Comparison of ENCODE assay signal across 14 cellular contexts in the genomic region with DNA sequence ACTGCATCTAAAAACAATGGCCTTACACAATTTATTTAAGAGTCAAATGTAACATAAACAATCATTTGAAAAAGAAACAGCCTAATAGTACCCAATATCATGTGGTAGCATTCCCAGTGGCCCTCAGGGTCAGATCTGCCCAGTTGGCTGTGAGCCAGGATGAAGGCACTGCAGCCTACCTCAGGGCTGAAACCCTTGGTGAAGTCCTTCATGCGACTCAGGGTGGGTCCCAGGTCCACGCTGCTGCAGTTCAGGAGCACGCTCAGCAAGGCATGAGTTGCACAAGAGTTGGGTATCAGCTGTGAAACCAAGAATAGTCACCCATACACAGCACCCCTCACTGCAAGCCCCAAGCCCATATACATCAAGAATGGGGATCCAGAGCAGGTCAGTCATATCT. TPM values are rescaled to one million over a fixed set of nuclear protein-coding genes. Genes with fewer than 3 reads are reported as not detected.
DNase-seq lines count a peak whose midpoint lies in the region; ATAC-seq, FAIRE-seq and TF ChIP-seq lines count a peak whose summit lies in the region.
"Had no signal": no experiment of that assay in that cellular context is flagged by ENCODE, and none has a peak within 500 bp of the region (broad histone marks: within the 10 kb centered on the region; RNA-seq: fewer than 3 reads in every experiment).

No MANE protein-coding gene starts in this region.

- no peak overlapping the region for H3K9ac ChIP-seq in IMR-90 (ENCODE audit: low read depth, low read length)
- H3K9ac ChIP-seq in GM12878 (ENCODE audit: control insufficient read depth, insufficient read depth, low read length), result no peak overlapping the region

- peaks cover 75% of the 10 kb centered on the region for H3K36me3 Mint-ChIP-seq in CD4-positive, alpha-beta T cell (ENCODE audit: low read depth)
- peaks cover 7% of the 10 kb centered on the region for H3K36me3 Mint-ChIP-seq in natural killer cell treated with Interleukin-12 subunit alpha and Interleukin-12 subunit beta and Interleukin-15 and Interleukin-18, amount 100 ng/mL, for 72 hours

- H3K4me1 ChIP-seq in IMR-90 (ENCODE audit: control insufficient read depth, insufficient read depth, low read length) (peaks cover 18% of the 10 kb centered on the region), GM12878 (ENCODE audit: control insufficient read depth, insufficient read depth, low read length) (peaks cover 16% of the 10 kb centered on the region), ascending aorta (peaks cover 15 to 27% of the 10 kb centered on the region in 2 donors)

- no peak for FAIRE-seq in GM12878 (lab: Jason Lieb, UNC)
- FAIRE-seq: endometrium had no signal

- H3K4me2 ChIP-seq in IMR-90 (ENCODE audit: low read depth, low read length), result no peak overlapping the region
- H3K4me2 ChIP-seq in GM12878 (ENCODE audit: control insufficient read depth, insufficient read depth), result peak overlapping the region; percentile 28; the same call in 1 of the 2 replicates

- dilution Hi-C loops in IMR-90 (cut with HindIII; ENCODE audit: low sequenced_read_pairs, unreplicated experiment), result no loop called here

- no peaks in the 10 kb centered on the region for H3K27me3 Mint-ChIP-seq in CD4-positive, alpha-beta T cell
- no peaks in the 10 kb centered on the region for H3K27me3 Mint-ChIP-seq in natural killer cell treated with Interleukin-12 subunit alpha and Interleukin-12 subunit beta and Interleukin-15 and Interleukin-18, amount 100 ng/mL, for 72 hours

- no peak overlapping the region for H3K18ac ChIP-seq in IMR-90 (ENCODE audit: low read depth, low read length)

- H3K4ac ChIP-seq in IMR-90 (ENCODE audit: low read depth, low read length), result no peak overlapping the region

- TF ChIP-seq EP300 in GM12878 (IDR thresholded peaks at IDR 0.05; ENCODE audit: borderline replicate concordance in 1 of 2, control insufficient read depth in 1 of 2, low read depth in 2 of 2, low read length in 2 of 2), result no peak

- no peak overlapping the region for H2BK15ac ChIP-seq in IMR-90 (ENCODE audit: low read depth, low read length)

- ATAC-seq in CD4-positive, alpha-beta T cell (ENCODE audit: poor library complexity), result no peak
- no peak for ATAC-seq in IMR-90 (ENCODE audit: low read depth)
- ATAC-seq in GM12878, result no peak
- ATAC-seq in natural killer cell treated with Interleukin-12 subunit alpha and Interleukin-12 subunit beta and Interleukin-15 and Interleukin-18, amount 100 ng/mL, for 72 hours, result no peak
- ATAC-seq: body of pancreas had no signal

- peak overlapping the region; percentile 97 for H3K4me3 Mint-ChIP-seq in CD4-positive, alpha-beta T cell
- peak overlapping the region; percentile 95 for H3K4me3 Mint-ChIP-seq in natural killer cell treated with Interleukin-12 subunit alpha and Interleukin-12 subunit beta and Interleukin-15 and Interleukin-18, amount 100 ng/mL, for 72 hours

- SMC1A ChIA-PET in GM12878 (lab: Charles Lee; ENCODE audit: uncharacterized antibody, unreplicated experiment), result no interaction called here

- 0 out of 2 replicates have a peak, but pooled peaks cover 9% of the 10 kb centered on the region for H3K9me1 ChIP-seq in IMR-90 (ENCODE audit: insufficient read depth, low read length)

- peaks cover 33 to 57% of the 10 kb centered on the region in 2 experiments for H3K79me1 ChIP-seq in IMR-90 (ENCODE audit: low read depth in 1 of 2, low read length in 2 of 2)

- peaks cover 27% of the 10 kb centered on the region for H3K79me2 ChIP-seq in GM12878 (ENCODE audit: control insufficient read depth, insufficient read depth, low read length)

- CTCF ChIA-PET in CD4-positive, alpha-beta T cell (lab: Charles Lee), result no interaction called here
- CTCF ChIA-PET in IMR-90 (lab: Yijun Ruan, JAX), result no interaction called here
- CTCF ChIA-PET in GM12878 (lab: Yijun Ruan, JAX), result interaction anchor here (1.2 kb wide), 1 partner anchor 21 kb away, joined by 4 read pairs; no protein-coding TSS in a partner anchor

- no peak overlapping the region for H2BK5ac ChIP-seq in IMR-90 (ENCODE audit: low read depth, low read length, poor library complexity, severe bottlenecking)

- no peak for TF ChIP-seq POLR2A in IMR-90 (IDR thresholded peaks at IDR 0.05; ENCODE audit: low read depth, low read length)
- no peak for TF ChIP-seq POLR2A in GM12878 (IDR thresholded peaks at IDR 0.05; ENCODE audit: low read depth, low read length)

- H3K27me3 ChIP-seq in CD4-positive, alpha-beta T cell (ENCODE audit: control insufficient read depth, insufficient read depth, low read length), result no peaks in the 10 kb centered on the region
- no peaks in the 10 kb centered on the region for H3K27me3 ChIP-seq in IMR-90 (ENCODE audit: control insufficient read depth, insufficient read depth, low read length)
- no peaks in the 10 kb centered on the region for H3K27me3 ChIP-seq in GM12878 (replicated peaks in 1 of 2; ENCODE audit: control insufficient read depth in 2 of 2, insufficient read depth in 2 of 2, low read length in 1 of 2)
- no peaks in the 10 kb centered on the region for H3K27me3 ChIP-seq in ascending aorta
- H3K27me3 ChIP-seq: body of pancreas had no signal

- RAD21 ChIA-PET in GM12878 (lab: Charles Lee; ENCODE audit: unreplicated experiment), result no interaction called here

- intact Hi-C loops in CD4-positive, alpha-beta T cell (cut with DNase I, micrococcal nuclease), result loop anchor here in 1 of 2 experiments (2.0 to 5.0 kb wide), 5 partner anchors 117 to 410 kb away; a partner anchor contains a TSS
- intact Hi-C loops in IMR-90 (cut with micrococcal nuclease), result no loop called here
- intact Hi-C loops in GM12878 (cut with micrococcal nuclease; ENCODE audit: unreplicated experiment), result no loop called here
- intact Hi-C loops in ascending aorta (cut with DNase I), result loop anchor here (5.0 to 10.0 kb wide), 2 partner anchors 130 to 173 kb away; a partner anchor contains a TSS

- no peak overlapping the region for H4K91ac ChIP-seq in IMR-90 (ENCODE audit: insufficient read depth, low read depth, low read length)

- no peak overlapping the region for H2BK120ac ChIP-seq in IMR-90 (ENCODE audit: low read depth, low read length)

- no peaks in the 10 kb centered on the region for H3K9me3 ChIP-seq in CD4-positive, alpha-beta T cell (ENCODE audit: control insufficient read depth, low read length)
- H3K9me3 ChIP-seq in IMR-90 (ENCODE audit: control insufficient read depth, insufficient read depth, low read length), result no peaks in the 10 kb centered on the region
- no peaks in the 10 kb centered on the region for H3K9me3 ChIP-seq in GM12878 (replicated peaks; ENCODE audit: control insufficient read depth, insufficient read depth, low read length)
- no peaks in the 10 kb centered on the region for H3K9me3 ChIP-seq in ascending aorta
- H3K9me3 ChIP-seq: body of pancreas had no signal

- BruUV-seq in IMR-90 (replicated peaks; lab: Mats Ljungman, UMichigan) (no TSS peak), GM12878 (replicated peaks; lab: Mats Ljungman, UMichigan) (no TSS peak)

- no peak for TF ChIP-seq CTCF in CD4-positive, alpha-beta T cell (IDR thresholded peaks at IDR 0.05)
- no peak for TF ChIP-seq CTCF in IMR-90 (conservative IDR thresholded peaks at IDR 0.05; ENCODE audit: low read depth, low read length)
- no peak for TF ChIP-seq CTCF in GM12878 (IDR thresholded peaks at IDR 0.05 in 2 of 3, conservative IDR thresholded peaks at IDR 0.05 in 1 of 3; ENCODE audit: control insufficient read depth in 2 of 3, extremely low read depth in 1 of 3, insufficient read depth in 1 of 3, low read depth in 3 of 3, low read length in 3 of 3)
- no peak for TF ChIP-seq CTCF in ascending aorta (IDR thresholded peaks at IDR 0.05)

- DNase-seq in CD4-positive, alpha-beta T cell, result no peak
- DNase-seq in IMR-90 (no peak), GM12878 (ENCODE audit: low read depth, low spot score) (no peak), ascending aorta (ENCODE audit: low spot score in 2 of 2) (no peak), NCI-H345 (lab: John Stamatoyannopoulos, UW) (no peak), HuH-7 (ENCODE audit: low spot score) (no peak)
- peak; percentile 31 for DNase-seq in natural killer cell treated with Interleukin-12 subunit alpha and Interleukin-12 subunit beta and Interleukin-15 and Interleukin-18, amount 100 ng/mL, for 72 hours (ENCODE audit: low spot score)
- DNase-seq: activated CD8-positive, alpha-beta memory T cell treated with anti-CD3 and anti-CD28 coated beads for 24 hours; mesendoderm; NCI-H226; OCI-M1 had no signal

- H3K23ac ChIP-seq in IMR-90 (ENCODE audit: low read depth, low read length), result no peak overlapping the region

- H2AK5ac ChIP-seq in IMR-90 (ENCODE audit: low read depth, low read length), result no peak overlapping the region

- no peak overlapping the region for H2AFZ ChIP-seq in IMR-90 (replicated peaks; ENCODE audit: low read length, poor library complexity)
- no peak overlapping the region for H2AFZ ChIP-seq in GM12878 (ENCODE audit: control insufficient read depth, low read depth, low read length)

- WGBS in IMR-90 (ENCODE audit: extremely low coverage in 2 of 2, insufficient read length in 1 of 2), 2 experiments, result no CpG with 5 or more reads among the region's 3 CpGs
- WGBS in GM12878 (ENCODE audit: insufficient coverage, insufficient replicate concordance, low lambda C conversion rate, missing lambda C conversion rate), result 96% methylated on average over 3 of the region's 3 CpGs

- H2BK20ac ChIP-seq in IMR-90 (ENCODE audit: low read depth, low read length), result no peak overlapping the region

- H3K27ac Mint-ChIP-seq in CD4-positive, alpha-beta T cell, result peak overlapping the region; percentile 97
- peak overlapping the region; percentile 83 to 92 for H3K27ac Mint-ChIP-seq in natural killer cell treated with Interleukin-12 subunit alpha and Interleukin-12 subunit beta and Interleukin-15 and Interleukin-18, amount 100 ng/mL, for 72 hours

- H3K36me3 ChIP-seq in IMR-90 (ENCODE audit: control insufficient read depth, insufficient read depth, low read length), result peaks cover 52% of the 10 kb centered on the region
- peaks cover 16 to 26% of the 10 kb centered on the region in 2 experiments for H3K36me3 ChIP-seq in GM12878 (ENCODE audit: control insufficient read depth in 2 of 2, insufficient read depth in 2 of 2, low read length in 1 of 2)
- peaks cover 50 to 51% of the 10 kb centered on the region in 2 donors for H3K36me3 ChIP-seq in ascending aorta

- H4K5ac ChIP-seq in IMR-90 (ENCODE audit: low read depth, low read length), result no peak overlapping the region

- in situ Hi-C loops in IMR-90 (cut with MboI; ENCODE audit: low sequenced_read_pairs) (no loop called here), GM12878 (cut with MboI) (no loop called here)

- 0 out of 2 replicates have a peak, but pooled peaks cover 2% of the 10 kb centered on the region for H4K20me1 ChIP-seq in IMR-90 (ENCODE audit: insufficient read depth, low read length)
- no peaks in the 10 kb centered on the region for H4K20me1 ChIP-seq in GM12878 (ENCODE audit: control insufficient read depth, insufficient read depth)

- no peak overlapping the region for H4K8ac ChIP-seq in IMR-90 (ENCODE audit: low read depth in 2 of 2, low read length in 2 of 2)

- H3K4me1 Mint-ChIP-seq in CD4-positive, alpha-beta T cell (ENCODE audit: low read depth), result peaks cover 37% of the 10 kb centered on the region
- H3K4me1 Mint-ChIP-seq in natural killer cell treated with Interleukin-12 subunit alpha and Interleukin-12 subunit beta and Interleukin-15 and Interleukin-18, amount 100 ng/mL, for 72 hours (ENCODE audit: low read depth in 2 of 2), result peaks cover 32 to 37% of the 10 kb centered on the region in 2 donors

- H2AK9ac ChIP-seq in IMR-90 (replicated peaks; ENCODE audit: low read depth, low read length, poor library complexity), result peak overlapping the region; percentile 25

- H3K27ac ChIP-seq in CD4-positive, alpha-beta T cell (ENCODE audit: low read depth, low read length), result no peak overlapping the region
- H3K27ac ChIP-seq in IMR-90 (ENCODE audit: insufficient read depth, low read length) (no peak overlapping the region), GM12878 (ENCODE audit: control insufficient read depth, insufficient read depth) (no peak overlapping the region), ascending aorta (no peak overlapping the region)
- H3K27ac ChIP-seq: body of pancreas had no signal

- POLR2A ChIA-PET in CD4-positive, alpha-beta T cell (lab: Charles Lee), result no interaction called here
- POLR2A ChIA-PET in IMR-90 (lab: Charles Lee; ENCODE audit: unreplicated experiment) (no interaction called here), GM12878 (lab: Charles Lee) (no interaction called here)

- TF ChIP-seq RAD21 in IMR-90 (IDR thresholded peaks at IDR 0.05; ENCODE audit: low read length) (no peak), GM12878 (IDR thresholded peaks at IDR 0.05; ENCODE audit: insufficient read depth, low read depth, low read length) (no peak)

- no peak overlapping the region for H3K56ac ChIP-seq in IMR-90 (ENCODE audit: extremely low read depth, insufficient read depth, low read length)

- H3K9me3 Mint-ChIP-seq in CD4-positive, alpha-beta T cell, result no peaks in the 10 kb centered on the region
- no peaks in the 10 kb centered on the region for H3K9me3 Mint-ChIP-seq in natural killer cell treated with Interleukin-12 subunit alpha and Interleukin-12 subunit beta and Interleukin-15 and Interleukin-18, amount 100 ng/mL, for 72 hours

- H3K14ac ChIP-seq in IMR-90 (replicated peaks; ENCODE audit: low read depth, low read length), result no peak overlapping the region

- H3K4me3 ChIP-seq in IMR-90 (ENCODE audit: insufficient read depth, low read depth, low read length) (no peak overlapping the region), GM12878 (no peak overlapping the region), ascending aorta (no peak overlapping the region)
- H3K4me3 ChIP-seq: body of pancreas had no signal

RNA-seq across cellular contexts. Expression of a gene that starts 2.0 kb away (rescaled TPM):
- total RNA-seq in CD4-positive, alpha-beta T cell, result 100 to 1,000 TPM; 149 to 157 TPM
- 35.0 and 36.4 TPM in 2 replicates for total RNA-seq in IMR-90 (2012; rRNA removed)
- polyA plus RNA-seq in IMR-90 (2012; rRNA removed), result 48.6 and 55.2 TPM in 2 replicates
- 38.5 and 49.0 TPM in 2 replicates for polyA plus RNA-seq in IMR-90 (2012; cell fraction: cytosol; rRNA removed)
- polyA plus RNA-seq in IMR-90 (2012; cell fraction: nucleus; rRNA removed; ENCODE audit: low replicate concordance), result 163 and 234 TPM in 2 replicates
- 45.9 and 52.4 TPM in 2 replicates for total RNA-seq in GM12878 (2013; cell fraction: nucleolus; rRNA removed)
- total RNA-seq in GM12878 (2014; rRNA removed), result 75.0 and 84.7 TPM in 2 replicates
- total RNA-seq in GM12878 (2014; rRNA removed; fragmentation: Illumina TruSeq; extraction: Trizol), result 34.3 and 36.4 TPM in 2 replicates
- total RNA-seq in GM12878 (2021), result 81.9 and 90.4 TPM in 2 replicates
- polyA plus RNA-seq in GM12878 (2011; ENCODE audit: low read depth), result 37.8 TPM
- 49.5 and 63.7 TPM in 2 replicates for polyA plus RNA-seq in GM12878 (2011; rRNA removed)
- 64.7 and 74.1 TPM in 2 replicates for polyA plus RNA-seq in GM12878 (2011; cell fraction: cytosol; rRNA removed)
- 281 and 297 TPM in 2 replicates for polyA plus RNA-seq in GM12878 (2011; cell fraction: nucleus; rRNA removed)
- 49.3 and 70.7 TPM in 2 replicates for polyA plus RNA-seq in GM12878 (2012)
- 16.7 and 39.2 TPM in 2 replicates for polyA plus RNA-seq in GM12878 (2014; fragmentation: Illumina TruSeq; extraction: Trizol)
- polyA plus RNA-seq in GM12878 (2014; fragmentation: Nextera tagmentation; extraction: Ambion mirVana), result 10 to 100 TPM in 1 of 2 experiments, 1 to 10 TPM in 1; 4.4 to 10.3 TPM
- polyA plus RNA-seq in GM12878 (2014; rRNA removed), result 63.6 and 70.2 TPM in 2 replicates
- 10 to 100 TPM; 28.4 to 29.7 TPM for polyA plus RNA-seq in GM12878 (2016; fragmentation: Nextera tagmentation; extraction: Ambion mirVana)
- polyA minus RNA-seq in GM12878 (2011; rRNA and poly(A)+ RNA removed), result 50.7 and 62.3 TPM in 2 replicates
- polyA minus RNA-seq in GM12878 (2011; cell fraction: cytosol; rRNA and poly(A)+ RNA removed), result 21.0 and 24.1 TPM in 2 replicates
- polyA minus RNA-seq in GM12878 (2011; cell fraction: nucleus; rRNA and poly(A)+ RNA removed), result 50.4 and 70.7 TPM in 2 replicates
- 100 to 1,000 TPM in 1 of 2 donors, 10 to 100 TPM in 1; 96.1 to 131 TPM for total RNA-seq in natural killer cell treated with Interleukin-12 subunit alpha and Interleukin-12 subunit beta and Interleukin-15 and Interleukin-18, amount 100 ng/mL, for 72 hours
- total RNA-seq in ascending aorta, result 90.7 TPM

RNA-seq across cellular contexts. Expression of a gene that starts 2.7 kb away (rescaled TPM):
- 10 to 100 TPM; 13.3 to 13.8 TPM for total RNA-seq in CD4-positive, alpha-beta T cell
- total RNA-seq in IMR-90 (2012; rRNA removed) (2.5 and 2.9 TPM in 2 replicates), GM12878 (2014; rRNA removed) (7.7 and 7.8 TPM in 2 replicates), GM12878 (2014; rRNA removed; fragmentation: Illumina TruSeq; extraction: Trizol) (7.7 and 8.0 TPM in 2 replicates), GM12878 (2021) (7.0 and 7.6 TPM in 2 replicates), ascending aorta (not detected)
- polyA plus RNA-seq in IMR-90 (2012; rRNA removed) (2.1 and 2.8 TPM in 2 replicates), GM12878 (2011; rRNA removed) (11.1 and 14.7 TPM in 2 replicates), GM12878 (2014; fragmentation: Illumina TruSeq; extraction: Trizol) (7.5 and 8.3 TPM in 2 replicates), GM12878 (2014; fragmentation: Nextera tagmentation; extraction: Ambion mirVana) (1 to 10 TPM; 1.3 to 3.4 TPM), GM12878 (2014; rRNA removed) (6.5 and 11.1 TPM in 2 replicates), GM12878 (2016; fragmentation: Nextera tagmentation; extraction: Ambion mirVana) (10 to 100 TPM in 1 of 2 experiments, 1 to 10 TPM in 1; 9.8 to 12.8 TPM)
- 0.81 and 1.0 TPM in 2 replicates for polyA plus RNA-seq in IMR-90 (2012; cell fraction: cytosol; rRNA removed)
- 2.0 and 8.4 TPM in 2 replicates for polyA plus RNA-seq in IMR-90 (2012; cell fraction: nucleus; rRNA removed; ENCODE audit: low replicate concordance)
- 10.5 and 11.4 TPM in 2 replicates for total RNA-seq in GM12878 (2013; cell fraction: nucleolus; rRNA removed)
- polyA plus RNA-seq in GM12878 (2011; ENCODE audit: low read depth), result 2.1 TPM
- polyA plus RNA-seq in GM12878 (2011; cell fraction: cytosol; rRNA removed), result 6.8 and 7.5 TPM in 2 replicates
- 17.2 and 18.8 TPM in 2 replicates for polyA plus RNA-seq in GM12878 (2011; cell fraction: nucleus; rRNA removed)
- polyA plus RNA-seq in GM12878 (2012), result 4.4 and 6.0 TPM in 2 replicates
- polyA minus RNA-seq in GM12878 (2011; rRNA and poly(A)+ RNA removed), result 7.3 and 9.6 TPM in 2 replicates
- polyA minus RNA-seq in GM12878 (2011; cell fraction: cytosol; rRNA and poly(A)+ RNA removed), result 2.8 and 3.9 TPM in 2 replicates
- polyA minus RNA-seq in GM12878 (2011; cell fraction: nucleus; rRNA and poly(A)+ RNA removed), result 4.8 and 7.3 TPM in 2 replicates
- 10 to 100 TPM in 1 of 2 donors, 1 to 10 TPM in 1; 3.8 to 11.8 TPM for total RNA-seq in natural killer cell treated with Interleukin-12 subunit alpha and Interleukin-12 subunit beta and Interleukin-15 and Interleukin-18, amount 100 ng/mL, for 72 hours

RNA-seq across cellular contexts. Expression of a gene that starts 37.1 kb away (rescaled TPM):
- total RNA-seq in CD4-positive, alpha-beta T cell, result under 1 TPM; 0.34 to 0.69 TPM
- not detected in 2 replicates for total RNA-seq in IMR-90 (2012; rRNA removed)
- polyA plus RNA-seq in IMR-90 (2012; rRNA removed), result 0.04 and 0.07 TPM in 2 replicates
- 0.01 and 0.07 TPM in 2 replicates for polyA plus RNA-seq in IMR-90 (2012; cell fraction: cytosol; rRNA removed)
- 0.01 and 0.03 TPM in 2 replicates for polyA plus RNA-seq in IMR-90 (2012; cell fraction: nucleus; rRNA removed; ENCODE audit: low replicate concordance)
- 0.15 TPM in 1 of 2 replicates, not detected in the other for total RNA-seq in GM12878 (2013; cell fraction: nucleolus; rRNA removed)
- total RNA-seq in GM12878 (2014; rRNA removed), result 0.05 TPM in 1 of 2 replicates, not detected in the other
- not detected in 2 replicates for total RNA-seq in GM12878 (2014; rRNA removed; fragmentation: Illumina TruSeq; extraction: Trizol)
- 0.27 TPM in 1 of 2 replicates, not detected in the other for total RNA-seq in GM12878 (2021)
- not detected for polyA plus RNA-seq in GM12878 (2011; ENCODE audit: low read depth)
- not detected in 2 replicates for polyA plus RNA-seq in GM12878 (2011; rRNA removed)
- polyA plus RNA-seq in GM12878 (2011; cell fraction: cytosol; rRNA removed), result not detected in 2 replicates
- not detected in 2 replicates for polyA plus RNA-seq in GM12878 (2011; cell fraction: nucleus; rRNA removed)
- polyA plus RNA-seq in GM12878 (2012), result not detected in 2 replicates
- polyA plus RNA-seq in GM12878 (2014; fragmentation: Illumina TruSeq; extraction: Trizol), result 0.03 TPM in 1 of 2 replicates, not detected in the other
- not detected for polyA plus RNA-seq in GM12878 (2014; fragmentation: Nextera tagmentation; extraction: Ambion mirVana)
- polyA plus RNA-seq in GM12878 (2014; rRNA removed), result 0.04 TPM in 1 of 2 replicates, not detected in the other
- polyA plus RNA-seq in GM12878 (2016; fragmentation: Nextera tagmentation; extraction: Ambion mirVana), result not detected
- not detected in 2 replicates for polyA minus RNA-seq in GM12878 (2011; rRNA and poly(A)+ RNA removed)
- not detected in 2 replicates for polyA minus RNA-seq in GM12878 (2011; cell fraction: cytosol; rRNA and poly(A)+ RNA removed)
- not detected in 2 replicates for polyA minus RNA-seq in GM12878 (2011; cell fraction: nucleus; rRNA and poly(A)+ RNA removed)
- total RNA-seq in natural killer cell treated with Interleukin-12 subunit alpha and Interleukin-12 subunit beta and Interleukin-15 and Interleukin-18, amount 100 ng/mL, for 72 hours, result under 1 TPM in 1 of 2 donors, not detected in 1; 0.08 TPM
- 163 TPM for total RNA-seq in ascending aorta

RNA-seq across cellular contexts. Expression of a gene that starts 46.1 kb away (rescaled TPM):
- total RNA-seq in CD4-positive, alpha-beta T cell, result 1 to 10 TPM; 5.3 to 6.6 TPM
- 1.1 and 1.3 TPM in 2 replicates for total RNA-seq in IMR-90 (2012; rRNA removed)
- polyA plus RNA-seq in IMR-90 (2012; rRNA removed), result 4.0 and 4.6 TPM in 2 replicates
- polyA plus RNA-seq in IMR-90 (2012; cell fraction: cytosol; rRNA removed), result 1.8 and 2.3 TPM in 2 replicates
- 3.4 and 6.2 TPM in 2 replicates for polyA plus RNA-seq in IMR-90 (2012; cell fraction: nucleus; rRNA removed; ENCODE audit: low replicate concordance)
- not detected in 2 replicates for total RNA-seq in GM12878 (2013; cell fraction: nucleolus; rRNA removed)
- 0.60 and 0.96 TPM in 2 replicates for total RNA-seq in GM12878 (2014; rRNA removed)
- 0.46 TPM in 1 of 2 replicates, not detected in the other for total RNA-seq in GM12878 (2014; rRNA removed; fragmentation: Illumina TruSeq; extraction: Trizol)
- 0.41 TPM in 1 of 2 replicates, not detected in the other for total RNA-seq in GM12878 (2021)
- not detected for polyA plus RNA-seq in GM12878 (2011; ENCODE audit: low read depth)
- polyA plus RNA-seq in GM12878 (2011; rRNA removed), result 1.3 and 1.8 TPM in 2 replicates
- polyA plus RNA-seq in GM12878 (2011; cell fraction: cytosol; rRNA removed), result 1.1 and 1.4 TPM in 2 replicates
- 4.0 and 5.2 TPM in 2 replicates for polyA plus RNA-seq in GM12878 (2011; cell fraction: nucleus; rRNA removed)
- polyA plus RNA-seq in GM12878 (2012), result 2.0 and 2.3 TPM in 2 replicates
- polyA plus RNA-seq in GM12878 (2014; fragmentation: Illumina TruSeq; extraction: Trizol), result 0.35 and 0.46 TPM in 2 replicates
- under 1 TPM in 1 of 2 experiments, not detected in 1; 0.13 TPM for polyA plus RNA-seq in GM12878 (2014; fragmentation: Nextera tagmentation; extraction: Ambion mirVana)
- 0.77 and 0.85 TPM in 2 replicates for polyA plus RNA-seq in GM12878 (2014; rRNA removed)
- polyA plus RNA-seq in GM12878 (2016; fragmentation: Nextera tagmentation; extraction: Ambion mirVana), result under 1 TPM; 0.40 to 0.66 TPM
- polyA minus RNA-seq in GM12878 (2011; rRNA and poly(A)+ RNA removed), result 0.46 and 0.59 TPM in 2 replicates
- not detected in 2 replicates for polyA minus RNA-seq in GM12878 (2011; cell fraction: cytosol; rRNA and poly(A)+ RNA removed)
- polyA minus RNA-seq in GM12878 (2011; cell fraction: nucleus; rRNA and poly(A)+ RNA removed), result 3.3 TPM in 1 of 2 replicates, not detected in the other
- total RNA-seq in natural killer cell treated with Interleukin-12 subunit alpha and Interleukin-12 subunit beta and Interleukin-15 and Interleukin-18, amount 100 ng/mL, for 72 hours, result not detected
- 68.6 TPM for total RNA-seq in ascending aorta
- total RNA-seq: pulmonary artery endothelial cell had no signal

RNA-seq across cellular contexts. Expression of a gene that starts 47.6 kb away (rescaled TPM):
- total RNA-seq in CD4-positive, alpha-beta T cell, result 100 to 1,000 TPM; 160 to 163 TPM
- total RNA-seq in IMR-90 (2012; rRNA removed) (34.2 and 36.9 TPM in 2 replicates), GM12878 (2014; rRNA removed) (36.3 and 36.5 TPM in 2 replicates), GM12878 (2014; rRNA removed; fragmentation: Illumina TruSeq; extraction: Trizol) (16.1 and 16.6 TPM in 2 replicates), GM12878 (2021) (42.5 and 52.5 TPM in 2 replicates), ascending aorta (58.3 TPM)
- polyA plus RNA-seq in IMR-90 (2012; rRNA removed) (86.0 and 92.2 TPM in 2 replicates), GM12878 (2011; rRNA removed) (26.9 and 39.0 TPM in 2 replicates), GM12878 (2014; fragmentation: Illumina TruSeq; extraction: Trizol) (19.2 and 25.0 TPM in 2 replicates), GM12878 (2014; fragmentation: Nextera tagmentation; extraction: Ambion mirVana) (1 to 10 TPM in 1 of 2 experiments, under 1 TPM in 1; 0.76 to 1.5 TPM), GM12878 (2014; rRNA removed) (45.3 and 48.9 TPM in 2 replicates), GM12878 (2016; fragmentation: Nextera tagmentation; extraction: Ambion mirVana) (10 to 100 TPM; 23.7 to 24.2 TPM)
- polyA plus RNA-seq in IMR-90 (2012; cell fraction: cytosol; rRNA removed), result 37.7 and 53.7 TPM in 2 replicates
- 524 and 765 TPM in 2 replicates for polyA plus RNA-seq in IMR-90 (2012; cell fraction: nucleus; rRNA removed; ENCODE audit: low replicate concordance)
- 170 and 189 TPM in 2 replicates for total RNA-seq in GM12878 (2013; cell fraction: nucleolus; rRNA removed)
- 16.4 TPM for polyA plus RNA-seq in GM12878 (2011; ENCODE audit: low read depth)
- polyA plus RNA-seq in GM12878 (2011; cell fraction: cytosol; rRNA removed), result 37.5 and 47.9 TPM in 2 replicates
- 404 and 409 TPM in 2 replicates for polyA plus RNA-seq in GM12878 (2011; cell fraction: nucleus; rRNA removed)
- polyA plus RNA-seq in GM12878 (2012), result 32.7 and 32.8 TPM in 2 replicates
- 39.2 and 53.1 TPM in 2 replicates for polyA minus RNA-seq in GM12878 (2011; rRNA and poly(A)+ RNA removed)
- 20.0 and 23.0 TPM in 2 replicates for polyA minus RNA-seq in GM12878 (2011; cell fraction: cytosol; rRNA and poly(A)+ RNA removed)
- 51.7 and 84.7 TPM in 2 replicates for polyA minus RNA-seq in GM12878 (2011; cell fraction: nucleus; rRNA and poly(A)+ RNA removed)
- 100 to 1,000 TPM in 1 of 2 donors, 10 to 100 TPM in 1; 72.5 to 116 TPM for total RNA-seq in natural killer cell treated with Interleukin-12 subunit alpha and Interleukin-12 subunit beta and Interleukin-15 and Interleukin-18, amount 100 ng/mL, for 72 hours

Comparison
In these comparisons a context has a peak if more than half of its experiments do, and no peak if none do; other contexts are left out.
1. RNA of a gene that starts 37.1 kb away (total RNA-seq): 163 TPM in ascending aorta (single experiment); 0.34 to 0.69 TPM in CD4-positive, alpha-beta T cell, 0.08 TPM in natural killer cell treated with Interleukin-12 subunit alpha and Interleukin-12 subunit beta and Interleukin-15 and Interleukin-18, amount 100 ng/mL, for 72 hours, not detected in IMR-90 and 0.05 to 0.27 TPM in GM12878; every median in the first group is over 10 times any median in the second.